9 cellular contexts compared by ENCODE assay signal in genomic region chr14:24058260-24058950, GRCh38. TPM values are rescaled to one million over a fixed set of nuclear protein-coding genes. Genes with fewer than 3 reads are reported as not detected.
DNase-seq lines count a peak whose midpoint lies in the region; ATAC-seq, FAIRE-seq and TF ChIP-seq lines count a peak whose summit lies in the region.
"Had no signal": no experiment of that assay in that cellular context is flagged by ENCODE, and none has a peak within 500 bp of the region (broad histone marks: within the 10 kb centered on the region; RNA-seq: fewer than 3 reads in every experiment).

No MANE protein-coding gene starts in this region.

- intact Hi-C loops in PC-9 (cut with micrococcal nuclease; ENCODE audit: unreplicated experiment) (loop anchor here (1.0 to 2.0 kb wide), 5 partner anchors 32 to 239 kb away; partner anchors contain the start of genes IRF9 and TINF2), GM12878 (cut with micrococcal nuclease; ENCODE audit: unreplicated experiment) (loop anchor here (1.0 kb wide), 3 partner anchors 32 to 103 kb away; partner anchors contain the start of gene IRF9), sigmoid colon (cut with DNase I) (loop anchor here (1.0 kb wide), 2 partner anchors 32 to 50 kb away; no protein-coding TSS in a partner anchor)

- peak; percentile 87 for DNase-seq in AG20443 (ENCODE audit: low spot score)
- DNase-seq in GM12865 (ENCODE audit: low read depth), result peak; percentile 77
- DNase-seq in HT-29 (ENCODE audit: low spot score), result peak; percentile 73
- DNase-seq in PC-9, result peak in 1 of 2 experiments; percentile 70
- no peak for DNase-seq in GM12878 (ENCODE audit: low read depth, low spot score)
- DNase-seq in hepatic stellate cell (ENCODE audit: low spot score), result peak; percentile 90
- DNase-seq in sigmoid colon, result peak; percentile 83

- no peak overlapping the region for H3K4me3 ChIP-seq in GM12865 (ENCODE audit: low read depth, low read length)
- no peak overlapping the region for H3K4me3 ChIP-seq in PC-9
- H3K4me3 ChIP-seq in GM12878, result no peak overlapping the region
- no peak overlapping the region for H3K4me3 ChIP-seq in sigmoid colon

- TF ChIP-seq POLR2A in GM12878 (IDR thresholded peaks at IDR 0.05; ENCODE audit: low read depth, low read length), result no peak
- TF ChIP-seq POLR2A in sigmoid colon (IDR thresholded peaks at IDR 0.05), result no peak

- BruUV-seq in PC-9 (replicated peaks; lab: Mats Ljungman, UMichigan), result no TSS peak
- BruUV-seq in GM12878 (replicated peaks; lab: Mats Ljungman, UMichigan), result no TSS peak

- no peak overlapping the region for H3K9ac ChIP-seq in GM12878 (ENCODE audit: control insufficient read depth, insufficient read depth, low read length)

- no peak overlapping the region for H3K4me2 ChIP-seq in PC-9
- no peak overlapping the region for H3K4me2 ChIP-seq in GM12878 (ENCODE audit: control insufficient read depth, insufficient read depth)

- H3K9me3 ChIP-seq in PC-9 (ENCODE audit: insufficient read depth, low read depth) (no peaks in the 10 kb centered on the region), GM12878 (replicated peaks; ENCODE audit: control insufficient read depth, insufficient read depth, low read length) (no peaks in the 10 kb centered on the region), sigmoid colon (no peaks in the 10 kb centered on the region)
- H3K9me3 ChIP-seq: neutrophil had no signal

- TF ChIP-seq EP300 in GM12878 (IDR thresholded peaks at IDR 0.05; ENCODE audit: borderline replicate concordance in 1 of 2, control insufficient read depth in 1 of 2, low read depth in 2 of 2, low read length in 2 of 2) (no peak), sigmoid colon (IDR thresholded peaks at IDR 0.05) (no peak)

- H3K9me2 ChIP-seq in PC-9 (ENCODE audit: insufficient read depth), result no peaks in the 10 kb centered on the region

- no peaks in the 10 kb centered on the region for H3K36me3 ChIP-seq in PC-9 (ENCODE audit: low read depth)
- no peaks in the 10 kb centered on the region for H3K36me3 ChIP-seq in GM12878 (ENCODE audit: control insufficient read depth in 2 of 2, insufficient read depth in 2 of 2, low read length in 1 of 2)
- no peaks in the 10 kb centered on the region for H3K36me3 ChIP-seq in sigmoid colon
- H3K36me3 ChIP-seq: neutrophil had no signal

- H3K27me3 ChIP-seq in PC-9 (ENCODE audit: insufficient read depth, low read depth) (peaks cover 24% of the 10 kb centered on the region), GM12878 (replicated peaks in 1 of 2; ENCODE audit: control insufficient read depth in 2 of 2, insufficient read depth in 2 of 2, low read length in 1 of 2) (no peaks in the 10 kb centered on the region; a peak in 1 of 4 replicates), sigmoid colon (no peaks in the 10 kb centered on the region)

- POLR2A ChIA-PET in PC-9 (lab: Charles Lee; ENCODE audit: unreplicated experiment) (interaction anchor here (0.6 to 1.6 kb wide), 4 partner anchors 36 to 238 kb away, joined by 3 read pairs; partner anchors contain the start of gene PCK2), GM12878 (lab: Charles Lee) (interaction anchor here (0.5 to 2.6 kb wide), 13 partner anchors 22 to 239 kb away, joined by 3 to 18 read pairs (median 5); partner anchors contain the start of genes DCAF11, EMC9, IRF9 and NRL)

- SMC1A ChIA-PET in GM12878 (lab: Charles Lee; ENCODE audit: uncharacterized antibody, unreplicated experiment), result interaction anchor here (0.8 to 4.3 kb wide), 21 partner anchors 12 to 470 kb away, joined by 3 to 122 read pairs (median 4); partner anchors contain the start of genes DCAF11, IRF9 and NRL

- RAD21 ChIA-PET in GM12878 (lab: Charles Lee; ENCODE audit: unreplicated experiment), result interaction anchor here (1.0 to 7.2 kb wide), 16 partner anchors 15 to 275 kb away, joined by 3 to 140 read pairs (median 8); partner anchors contain the start of genes CIDEB, DCAF11, IPO4 and IRF9

- TF ChIP-seq RAD21 in GM12878 (IDR thresholded peaks at IDR 0.05; ENCODE audit: insufficient read depth, low read depth, low read length), result peak; percentile 94

- H3K27ac ChIP-seq in PC-9 (no peak overlapping the region), GM12878 (ENCODE audit: control insufficient read depth, insufficient read depth) (no peak overlapping the region), sigmoid colon (no peak overlapping the region)
- H3K27ac ChIP-seq: neutrophil had no signal

- FAIRE-seq in GM12878 (lab: Jason Lieb, UNC), result peak; percentile 93

- no peaks in the 10 kb centered on the region for H3F3A ChIP-seq in PC-9 (ENCODE audit: insufficient read depth, low read depth)

- H3K4me1 ChIP-seq in PC-9 (replicated peaks; ENCODE audit: insufficient read depth) (no peaks in the 10 kb centered on the region), GM12878 (ENCODE audit: control insufficient read depth, insufficient read depth, low read length) (no peaks in the 10 kb centered on the region), sigmoid colon (peaks cover 0 to 4% (median 0%) of the 10 kb centered on the region in 4 donors)

- CTCF ChIA-PET in PC-9 (lab: Charles Lee) (interaction anchor here (0.6 to 1.3 kb wide), 8 partner anchors 22 to 275 kb away, joined by 3 to 14 read pairs (median 4); partner anchors contain the start of genes IRF9 and PSME1), GM12878 (lab: Yijun Ruan, JAX) (interaction anchor here (0.5 to 6.3 kb wide), 26 partner anchors 8 to 275 kb away, joined by 3 to 197 read pairs (median 5); partner anchors contain the start of genes DCAF11, EMC9, IRF9 and NRL)

- peak; percentile 88 for TF ChIP-seq CTCF in GM12865 (IDR thresholded peaks at IDR 0.05; ENCODE audit: insufficient read depth, low read depth, low read length, missing control alignments)
- peak; percentile 84 for TF ChIP-seq CTCF in PC-9 (conservative IDR thresholded peaks at IDR 0.05)
- peak; percentile 66 to 85 (median 80) for TF ChIP-seq CTCF in GM12878 (IDR thresholded peaks at IDR 0.05 in 2 of 3, conservative IDR thresholded peaks at IDR 0.05 in 1 of 3; ENCODE audit: control insufficient read depth in 2 of 3, extremely low read depth in 1 of 3, insufficient read depth in 1 of 3, low read depth in 3 of 3, low read length in 3 of 3)
- peak; percentile 76 to 96 (median 84) for TF ChIP-seq CTCF in sigmoid colon (IDR thresholded peaks at IDR 0.05)

- in situ Hi-C loops in GM12878 (cut with MboI), result loop anchor here (5.0 kb wide), 1 partner anchor 34 kb away; the partner anchor contains the start of gene PCK2

- ATAC-seq in GM12878 (peak; percentile 86), GM21360 (IDR thresholded peaks at IDR 0.05; ENCODE audit: unreplicated experiment) (no peak)

- H2AFZ ChIP-seq in PC-9, result no peak overlapping the region
- H2AFZ ChIP-seq in GM12878 (ENCODE audit: control insufficient read depth, low read depth, low read length), result no peak overlapping the region

- WGBS in GM12878 (ENCODE audit: insufficient coverage, insufficient replicate concordance, low lambda C conversion rate, missing lambda C conversion rate), result 66% methylated on average over 7 of the region's 7 CpGs
- 42 to 60% methylated on average over 7 of the region's 7 CpGs for WGBS in sigmoid colon, 2 donors

- H4K20me1 ChIP-seq in PC-9 (ENCODE audit: insufficient read depth) (no peaks in the 10 kb centered on the region), GM12878 (ENCODE audit: control insufficient read depth, insufficient read depth) (no peaks in the 10 kb centered on the region)

- no peaks in the 10 kb centered on the region for H3K79me2 ChIP-seq in PC-9 (ENCODE audit: low read depth)
- no peaks in the 10 kb centered on the region for H3K79me2 ChIP-seq in GM12878 (ENCODE audit: control insufficient read depth, insufficient read depth, low read length)

RNA-seq across cellular contexts. Expression of gene CARMIL3, which starts 6.6 kb away (rescaled TPM):
- 1.1 TPM in 2 replicates for total RNA-seq in HT-29 (2014; rRNA removed; shearing (Covaris generic))
- total RNA-seq in PC-9 (2021) (not detected in 2 replicates), GM12878 (2014; rRNA removed) (0.17 and 0.27 TPM in 2 replicates), GM12878 (2014; rRNA removed; fragmentation: Illumina TruSeq; extraction: Trizol) (0.09 and 0.14 TPM in 2 replicates), GM12878 (2021) (0.26 and 0.72 TPM in 2 replicates), sigmoid colon (1 to 10 TPM in 2 of 4 donors, under 1 TPM in 2; 0.14 to 3.3 (median 0.62) TPM)
- total RNA-seq in GM12878 (2013; cell fraction: nucleolus; rRNA removed), result 1.6 and 2.5 TPM in 2 replicates
- not detected for polyA plus RNA-seq in GM12878 (2011; ENCODE audit: low read depth)
- polyA plus RNA-seq in GM12878 (2011; rRNA removed) (0.22 and 0.26 TPM in 2 replicates), GM12878 (2014; fragmentation: Illumina TruSeq; extraction: Trizol) (0.08 and 0.13 TPM in 2 replicates), GM12878 (2014; fragmentation: Nextera tagmentation; extraction: Ambion mirVana) (not detected), GM12878 (2014; rRNA removed) (0.32 and 0.33 TPM in 2 replicates), GM12878 (2016; fragmentation: Nextera tagmentation; extraction: Ambion mirVana) (under 1 TPM in 1 of 2 experiments, not detected in 1; 0.25 TPM), sigmoid colon (1 to 10 TPM in 1 of 3 donors, under 1 TPM in 2; under 0.01 to 1.7 (median 0.23) TPM)
- polyA plus RNA-seq in GM12878 (2011; cell fraction: cytosol; rRNA removed), result 0.21 and 0.27 TPM in 2 replicates
- 5.1 and 5.4 TPM in 2 replicates for polyA plus RNA-seq in GM12878 (2011; cell fraction: nucleus; rRNA removed)
- polyA plus RNA-seq in GM12878 (2012), result 0.15 and 0.17 TPM in 2 replicates
- 0.15 and 1.2 TPM in 2 replicates for polyA minus RNA-seq in GM12878 (2011; rRNA and poly(A)+ RNA removed)
- not detected in 2 replicates for polyA minus RNA-seq in GM12878 (2011; cell fraction: cytosol; rRNA and poly(A)+ RNA removed)
- polyA minus RNA-seq in GM12878 (2011; cell fraction: nucleus; rRNA and poly(A)+ RNA removed), result 0.60 and 0.96 TPM in 2 replicates

RNA-seq across cellular contexts. Expression of gene CPNE6, which starts 13.0 kb away (rescaled TPM):
- total RNA-seq in HT-29 (2014; rRNA removed; shearing (Covaris generic)), result not detected in 2 replicates
- total RNA-seq in PC-9 (2021) (not detected in 2 replicates), GM12878 (2014; rRNA removed) (not detected in 2 replicates), GM12878 (2014; rRNA removed; fragmentation: Illumina TruSeq; extraction: Trizol) (not detected in 2 replicates), GM12878 (2021) (0.13 and 0.18 TPM in 2 replicates), sigmoid colon (1 to 10 TPM in 3 of 4 donors, not detected in 1; 1.8 to 3.3 (median 2.9) TPM)
- total RNA-seq in GM12878 (2013; cell fraction: nucleolus; rRNA removed), result not detected in 2 replicates
- 0.64 TPM for polyA plus RNA-seq in GM12878 (2011; ENCODE audit: low read depth)
- polyA plus RNA-seq in GM12878 (2011; rRNA removed) (0.07 TPM in 1 of 2 replicates, not detected in the other), GM12878 (2014; fragmentation: Illumina TruSeq; extraction: Trizol) (0.43 TPM in 1 of 2 replicates, not detected in the other), GM12878 (2014; fragmentation: Nextera tagmentation; extraction: Ambion mirVana) (under 1 TPM in 1 of 2 experiments, not detected in 1; 0.06 TPM), GM12878 (2014; rRNA removed) (0.15 and 0.25 TPM in 2 replicates), GM12878 (2016; fragmentation: Nextera tagmentation; extraction: Ambion mirVana) (under 1 TPM; 0.32 to 0.42 TPM), sigmoid colon (under 1 TPM in 1 of 3 donors, not detected in 2; 0.42 TPM)
- 0.05 and 0.12 TPM in 2 replicates for polyA plus RNA-seq in GM12878 (2011; cell fraction: cytosol; rRNA removed)
- polyA plus RNA-seq in GM12878 (2011; cell fraction: nucleus; rRNA removed), result 0.13 and 0.25 TPM in 2 replicates
- 0.21 and 0.24 TPM in 2 replicates for polyA plus RNA-seq in GM12878 (2012)
- polyA minus RNA-seq in GM12878 (2011; rRNA and poly(A)+ RNA removed), result 0.05 TPM in 1 of 2 replicates, not detected in the other
- not detected in 2 replicates for polyA minus RNA-seq in GM12878 (2011; cell fraction: cytosol; rRNA and poly(A)+ RNA removed)
- not detected in 2 replicates for polyA minus RNA-seq in GM12878 (2011; cell fraction: nucleus; rRNA and poly(A)+ RNA removed)

RNA-seq across cellular contexts. Expression of gene PCK2, which starts 35.7 kb away (rescaled TPM):
- 30.5 and 36.1 TPM in 2 replicates for total RNA-seq in HT-29 (2014; rRNA removed; shearing (Covaris generic))
- total RNA-seq in PC-9 (2021) (77.4 and 113 TPM in 2 replicates), GM12878 (2014; rRNA removed) (41.5 and 46.4 TPM in 2 replicates), GM12878 (2014; rRNA removed; fragmentation: Illumina TruSeq; extraction: Trizol) (27.8 and 31.2 TPM in 2 replicates), GM12878 (2021) (78.5 and 78.6 TPM in 2 replicates), sigmoid colon (10 to 100 TPM in 2 of 4 donors, 1 to 10 TPM in 2; 7.1 to 12.2 (median 9.2) TPM)
- total RNA-seq in GM12878 (2013; cell fraction: nucleolus; rRNA removed), result 12.2 and 13.2 TPM in 2 replicates
- 15.2 TPM for polyA plus RNA-seq in GM12878 (2011; ENCODE audit: low read depth)
- polyA plus RNA-seq in GM12878 (2011; rRNA removed) (23.0 and 42.3 TPM in 2 replicates), GM12878 (2014; fragmentation: Illumina TruSeq; extraction: Trizol) (19.6 and 42.9 TPM in 2 replicates), GM12878 (2014; fragmentation: Nextera tagmentation; extraction: Ambion mirVana) (10 to 100 TPM in 1 of 2 experiments, 1 to 10 TPM in 1; 6.6 to 12.3 TPM), GM12878 (2014; rRNA removed) (68.3 and 79.0 TPM in 2 replicates), GM12878 (2016; fragmentation: Nextera tagmentation; extraction: Ambion mirVana) (100 to 1,000 TPM; 100 to 110 TPM), sigmoid colon (100 to 1,000 TPM in 1 of 3 donors, 10 to 100 TPM in 2; 66.1 to 109 (median 99.5) TPM)
- 64.4 and 77.3 TPM in 2 replicates for polyA plus RNA-seq in GM12878 (2011; cell fraction: cytosol; rRNA removed)
- polyA plus RNA-seq in GM12878 (2011; cell fraction: nucleus; rRNA removed), result 79.4 and 82.2 TPM in 2 replicates
- polyA plus RNA-seq in GM12878 (2012), result 34.0 and 41.8 TPM in 2 replicates
- polyA minus RNA-seq in GM12878 (2011; rRNA and poly(A)+ RNA removed), result 32.9 and 57.6 TPM in 2 replicates
- polyA minus RNA-seq in GM12878 (2011; cell fraction: cytosol; rRNA and poly(A)+ RNA removed), result 23.3 and 27.0 TPM in 2 replicates
- polyA minus RNA-seq in GM12878 (2011; cell fraction: nucleus; rRNA and poly(A)+ RNA removed), result 18.9 and 24.2 TPM in 2 replicates

RNA-seq across cellular contexts. Expression of gene DCAF11, which starts 56.2 kb away (rescaled TPM):
- total RNA-seq in HT-29 (2014; rRNA removed; shearing (Covaris generic)), result 75.8 and 81.2 TPM in 2 replicates
- total RNA-seq in PC-9 (2021) (52.7 and 87.6 TPM in 2 replicates), GM12878 (2014; rRNA removed) (90.1 and 91.2 TPM in 2 replicates), GM12878 (2014; rRNA removed; fragmentation: Illumina TruSeq; extraction: Trizol) (57.5 and 59.0 TPM in 2 replicates), GM12878 (2021) (66.3 and 69.2 TPM in 2 replicates), sigmoid colon (10 to 100 TPM; 37.7 to 82.9 (median 54.8) TPM)
- 47.6 and 50.6 TPM in 2 replicates for total RNA-seq in GM12878 (2013; cell fraction: nucleolus; rRNA removed)
- polyA plus RNA-seq in GM12878 (2011; ENCODE audit: low read depth), result 28.7 TPM
- polyA plus RNA-seq in GM12878 (2011; rRNA removed) (51.4 and 76.7 TPM in 2 replicates), GM12878 (2014; fragmentation: Illumina TruSeq; extraction: Trizol) (50.9 and 72.0 TPM in 2 replicates), GM12878 (2014; fragmentation: Nextera tagmentation; extraction: Ambion mirVana) (10 to 100 TPM; 13.4 to 16.4 TPM), GM12878 (2014; rRNA removed) (73.2 and 76.8 TPM in 2 replicates), GM12878 (2016; fragmentation: Nextera tagmentation; extraction: Ambion mirVana) (10 to 100 TPM; 62.8 to 71.1 TPM), sigmoid colon (10 to 100 TPM; 70.9 to 79.8 (median 75.1) TPM)
- 97.2 and 106 TPM in 2 replicates for polyA plus RNA-seq in GM12878 (2011; cell fraction: cytosol; rRNA removed)
- 90.8 and 100 TPM in 2 replicates for polyA plus RNA-seq in GM12878 (2011; cell fraction: nucleus; rRNA removed)
- 43.1 and 49.8 TPM in 2 replicates for polyA plus RNA-seq in GM12878 (2012)
- 73.1 and 98.4 TPM in 2 replicates for polyA minus RNA-seq in GM12878 (2011; rRNA and poly(A)+ RNA removed)
- 27.5 and 32.6 TPM in 2 replicates for polyA minus RNA-seq in GM12878 (2011; cell fraction: cytosol; rRNA and poly(A)+ RNA removed)
- polyA minus RNA-seq in GM12878 (2011; cell fraction: nucleus; rRNA and poly(A)+ RNA removed), result 38.4 and 43.4 TPM in 2 replicates

RNA-seq across cellular contexts. Expression of gene NRL, which starts 56.3 kb away (rescaled TPM):
- 4.5 and 6.5 TPM in 2 replicates for total RNA-seq in HT-29 (2014; rRNA removed; shearing (Covaris generic))
- 1.2 and 2.3 TPM in 2 replicates for total RNA-seq in PC-9 (2021)
- 2.2 and 3.3 TPM in 2 replicates for total RNA-seq in GM12878 (2013; cell fraction: nucleolus; rRNA removed)
- total RNA-seq in GM12878 (2014; rRNA removed), result 2.1 and 4.4 TPM in 2 replicates
- 1.0 and 1.3 TPM in 2 replicates for total RNA-seq in GM12878 (2014; rRNA removed; fragmentation: Illumina TruSeq; extraction: Trizol)
- total RNA-seq in GM12878 (2021), result 2.2 and 2.5 TPM in 2 replicates
- polyA plus RNA-seq in GM12878 (2011; ENCODE audit: low read depth), result 0.55 TPM
- polyA plus RNA-seq in GM12878 (2011; rRNA removed), result 2.1 and 2.2 TPM in 2 replicates
- 3.3 and 4.8 TPM in 2 replicates for polyA plus RNA-seq in GM12878 (2011; cell fraction: cytosol; rRNA removed)
- 3.3 and 3.5 TPM in 2 replicates for polyA plus RNA-seq in GM12878 (2011; cell fraction: nucleus; rRNA removed)
- 1.2 and 1.5 TPM in 2 replicates for polyA plus RNA-seq in GM12878 (2012)
- polyA plus RNA-seq in GM12878 (2014; fragmentation: Illumina TruSeq; extraction: Trizol), result 0.63 and 0.76 TPM in 2 replicates
- under 1 TPM; 0.11 to 0.13 TPM for polyA plus RNA-seq in GM12878 (2014; fragmentation: Nextera tagmentation; extraction: Ambion mirVana)
- polyA plus RNA-seq in GM12878 (2014; rRNA removed), result 2.5 and 2.9 TPM in 2 replicates
- polyA plus RNA-seq in GM12878 (2016; fragmentation: Nextera tagmentation; extraction: Ambion mirVana), result 1 to 10 TPM; 2.2 to 2.7 TPM
- 2.4 and 2.7 TPM in 2 replicates for polyA minus RNA-seq in GM12878 (2011; rRNA and poly(A)+ RNA removed)
- 0.94 and 1.3 TPM in 2 replicates for polyA minus RNA-seq in GM12878 (2011; cell fraction: cytosol; rRNA and poly(A)+ RNA removed)
- 3.9 and 7.0 TPM in 2 replicates for polyA minus RNA-seq in GM12878 (2011; cell fraction: nucleus; rRNA and poly(A)+ RNA removed)
- 1 to 10 TPM in 2 of 4 donors, under 1 TPM in 2; 0.71 to 2.2 (median 1.4) TPM for total RNA-seq in sigmoid colon
- 1 to 10 TPM; 1.2 to 2.9 (median 1.8) TPM for polyA plus RNA-seq in sigmoid colon
